Comparison of ENCODE assay signal across 8 cellular contexts in the genomic region with DNA sequence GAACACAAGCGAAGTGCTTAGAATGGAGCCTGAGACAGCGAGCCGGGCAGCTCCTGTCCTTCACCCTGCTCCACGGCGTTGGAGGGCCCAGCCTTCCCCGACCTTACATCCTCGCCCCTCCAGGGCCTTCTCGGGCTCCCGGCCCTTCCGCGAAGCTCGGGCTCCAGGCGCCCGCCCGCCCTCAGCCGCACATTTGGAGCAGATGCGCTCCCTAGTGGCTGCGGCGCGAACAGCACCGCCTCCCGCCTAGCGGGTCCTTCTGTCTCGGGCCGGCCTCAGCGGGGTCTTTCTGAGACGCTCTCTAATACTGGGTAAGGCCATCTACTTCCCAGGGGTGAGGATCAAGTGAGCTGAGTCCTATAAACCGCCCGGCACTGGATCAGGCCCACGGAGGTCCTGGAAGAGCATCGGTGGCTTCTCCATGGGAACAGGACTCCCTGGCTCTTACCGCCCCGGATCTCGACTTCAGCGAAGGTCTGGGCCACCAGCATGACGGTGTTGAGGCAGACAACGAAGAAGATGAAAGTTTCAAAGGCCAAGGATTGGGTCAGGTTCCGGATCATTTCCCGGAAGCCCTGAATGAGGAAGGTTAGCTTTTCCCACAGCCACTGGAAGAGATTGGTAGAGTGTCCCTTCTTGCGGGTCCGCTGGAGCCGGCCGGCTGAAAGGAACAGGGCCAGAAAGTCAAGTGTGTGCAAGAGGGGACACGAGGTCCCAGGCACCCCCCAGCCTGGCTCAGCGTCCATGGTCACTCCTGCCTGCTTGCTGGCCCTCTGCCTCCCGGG. TPM values are rescaled to one million over a fixed set of nuclear protein-coding genes. Genes with fewer than 3 reads are reported as not detected.
DNase-seq lines count a peak whose midpoint lies in the region; ATAC-seq and TF ChIP-seq lines count a peak whose summit lies in the region.

No MANE protein-coding gene starts in this region.

- intact Hi-C loops in mucosa of descending colon (cut with DNase I, micrococcal nuclease): no loop called here

- no peaks in the 10 kb centered on the region for H3K9me3 Mint-ChIP-seq in endodermal cell

- no peaks in the 10 kb centered on the region for H3K4me1 Mint-ChIP-seq in endodermal cell

- H3K27me3 Mint-ChIP-seq in endodermal cell (ENCODE audit: insufficient read depth): peaks cover 32% of the 10 kb centered on the region

- H3K9me3 ChIP-seq in endodermal cell (ENCODE audit: control insufficient read depth, low read length): no peaks in the 10 kb centered on the region
- H3K9me3 ChIP-seq in mucosa of descending colon: no peaks in the 10 kb centered on the region

- H3K27ac Mint-ChIP-seq in endodermal cell: no peak overlapping the region

- whole genome bisulfite sequencing in endodermal cell (ENCODE audit: insufficient coverage in 1 of 2, insufficient read length in 1 of 2), 2 experiments: 35 to 49% methylated on average over 24 to 46 of the region's 46 CpGs

- no peak overlapping the region for H3K4me3 ChIP-seq in H7 (ENCODE audit: insufficient read depth, low read depth, low read length)
- H3K4me3 ChIP-seq in endodermal cell (ENCODE audit: low read length): no peak overlapping the region
- no peak overlapping the region for H3K4me3 ChIP-seq in mucosa of descending colon

- H3K9ac ChIP-seq in endodermal cell (ENCODE audit: extremely low read depth, low read length, poor library complexity, severe bottlenecking): no peak overlapping the region

- peak; percentile 97 for TF ChIP-seq CTCF in endodermal cell (conservative IDR thresholded peaks at IDR 0.05)
- TF ChIP-seq CTCF in mucosa of descending colon (IDR thresholded peaks at IDR 0.05): peak; percentile 98

- no peak overlapping the region for H3K27ac ChIP-seq in endodermal cell (ENCODE audit: low read depth, low read length)

- no peaks in the 10 kb centered on the region for H3K4me1 ChIP-seq in endodermal cell (ENCODE audit: control insufficient read depth, insufficient read depth, low read length)
- no peaks in the 10 kb centered on the region for H3K4me1 ChIP-seq in mucosa of descending colon (ENCODE audit: low read depth)

- no peaks in the 10 kb centered on the region for H3K36me3 ChIP-seq in H7 (replicated peaks; ENCODE audit: control insufficient read depth, insufficient read depth, low read length)
- no peaks in the 10 kb centered on the region for H3K36me3 ChIP-seq in endodermal cell (ENCODE audit: control insufficient read depth, insufficient read depth, low read length)
- no peaks in the 10 kb centered on the region for H3K36me3 ChIP-seq in mucosa of descending colon (ENCODE audit: low read depth)

- H3K27me3 ChIP-seq in H7 (ENCODE audit: control insufficient read depth, insufficient read depth, low read length) (peaks cover 8% of the 10 kb centered on the region), endodermal cell (ENCODE audit: control insufficient read depth, insufficient read depth, low read length, poor library complexity, severe bottlenecking) (peaks cover 6% of the 10 kb centered on the region)

- H3K36me3 Mint-ChIP-seq in endodermal cell (ENCODE audit: low read depth): no peaks in the 10 kb centered on the region

- H3K4me3 Mint-ChIP-seq in endodermal cell: no peak overlapping the region

- peak; percentile 92 for ATAC-seq in mucosa of descending colon
- no peak for ATAC-seq in GM21737 (IDR thresholded peaks at IDR 0.05; ENCODE audit: unreplicated experiment)

- DNase-seq in Ammon's horn (ENCODE audit: low spot score) (peak; percentile 58), H7 (peak; percentile 98), NCI-H82 treated with DMSO at 0.1 percent for 48 hours (lab: John Stamatoyannopoulos, UW; ENCODE audit: unreplicated experiment) (peak; percentile 27), endodermal cell (peak; percentile 96), mucosa of descending colon (peak; percentile 70 to 85 (median 83))
- peak; percentile 47 to 88 (median 86) for DNase-seq in activated CD8-positive, alpha-beta memory T cell treated with anti-CD3 and anti-CD28 coated beads for 48 hours (ENCODE audit: low read depth in 2 of 3, low spot score in 2 of 3)
- DNase-seq in stimulated activated CD8-positive, alpha-beta memory T cell treated with anti-CD3 and anti-CD28 coated beads, Interleukin-4, amount 100 ng/mL, for 4 hours (ENCODE audit: low read depth in 2 of 2, low spot score in 1 of 2): peak; percentile 54 to 66

RNA-seq across cellular contexts. Expression of a gene that starts 3.7 kb away (rescaled TPM):
- not detected in 2 replicates for total RNA-seq in H7 (2014; rRNA removed; shearing (Covaris generic))
- total RNA-seq in endodermal cell: not detected
- polyA plus RNA-seq in endodermal cell (2013, experiment 1 of 2): not detected
- not detected for polyA plus RNA-seq in endodermal cell (2013, experiment 2 of 2)
- not detected for total RNA-seq in mucosa of descending colon

RNA-seq across cellular contexts. Expression of a gene that starts 10.8 kb away (rescaled TPM):
- total RNA-seq in H7 (2014; rRNA removed; shearing (Covaris generic)): 0.48 TPM in 1 of 2 replicates, not detected in the other
- 1 to 10 TPM; 2.1 to 4.2 TPM for total RNA-seq in endodermal cell
- polyA plus RNA-seq in endodermal cell (2013, experiment 1 of 2): not detected
- polyA plus RNA-seq in endodermal cell (2013, experiment 2 of 2): 0.41 TPM
- total RNA-seq in mucosa of descending colon: not detected

RNA-seq across cellular contexts. Expression of a gene that starts 20.3 kb away (rescaled TPM):
- 42.8 and 57.4 TPM in 2 replicates for total RNA-seq in H7 (2014; rRNA removed; shearing (Covaris generic))
- 100 to 1,000 TPM; 348 to 409 TPM for total RNA-seq in endodermal cell
- polyA plus RNA-seq in endodermal cell (2013, experiment 1 of 2): 204 TPM
- 191 TPM for polyA plus RNA-seq in endodermal cell (2013, experiment 2 of 2)
- 100 to 1,000 TPM; 130 to 155 (median 131) TPM for total RNA-seq in mucosa of descending colon

RNA-seq across cellular contexts. Expression of a gene that starts 20.6 kb away (rescaled TPM):
- 37.7 and 39.9 TPM in 2 replicates for total RNA-seq in H7 (2014; rRNA removed; shearing (Covaris generic))
- total RNA-seq in endodermal cell: 10 to 100 TPM; 37.4 to 40.1 TPM
- 22.4 TPM for polyA plus RNA-seq in endodermal cell (2013, experiment 1 of 2)
- 24.8 TPM for polyA plus RNA-seq in endodermal cell (2013, experiment 2 of 2)
- 10 to 100 TPM; 25.5 to 35.3 (median 30.3) TPM for total RNA-seq in mucosa of descending colon

RNA-seq across cellular contexts. Expression of a gene that starts 26.4 kb away (rescaled TPM):
- 21.7 and 23.1 TPM in 2 replicates for total RNA-seq in H7 (2014; rRNA removed; shearing (Covaris generic))
- total RNA-seq in endodermal cell: 10 to 100 TPM in 1 of 2 donors, 1 to 10 TPM in 1; 7.4 to 11.2 TPM
- 10.6 TPM for polyA plus RNA-seq in endodermal cell (2013, experiment 1 of 2)
- polyA plus RNA-seq in endodermal cell (2013, experiment 2 of 2): 8.9 TPM
- total RNA-seq in mucosa of descending colon: not detected

Comparison
In these comparisons a context has a peak if more than half of its experiments do, and no peak if none do; other contexts are left out.
1. DNase-seq: peak in every context shown above with its lines; median percentile 98 in H7; 96 in endodermal cell; 86 in activated CD8-positive, alpha-beta memory T cell treated with anti-CD3 and anti-CD28 coated beads for 48 hours; 83 in mucosa of descending colon; 60 in stimulated activated CD8-positive, alpha-beta memory T cell treated with anti-CD3 and anti-CD28 coated beads, Interleukin-4, amount 100 ng/mL, for 4 hours; 58 in Ammon's horn; 27 in NCI-H82 treated with DMSO at 0.1 percent for 48 hours.